1 cellular context compared by ENCODE assay signal in genomic region chr14:22521449-22522239, GRCh38.
TF ChIP-seq lines count a peak whose summit lies in the region.

No MANE protein-coding gene starts in this region.

TF ChIP-seq in IMR-90, 13 proteins besides CTCF, POLR2A, EP300 and RAD21 (continued from another document):
- TF ChIP-seq FOS (IDR thresholded peaks at IDR 0.05; ENCODE audit: low read depth, low read length) = no peak
- TF ChIP-seq NFE2L2 (IDR thresholded peaks at IDR 0.05; ENCODE audit: low read depth, low read length) = no peak
- TF ChIP-seq ELK1 (IDR thresholded peaks at IDR 0.05; ENCODE audit: borderline replicate concordance, low read depth, low read length) = no peak
- TF ChIP-seq MAFK (IDR thresholded peaks at IDR 0.05; ENCODE audit: low read depth, low read length) = no peak
- TF ChIP-seq SMC3 (IDR thresholded peaks at IDR 0.05; ENCODE audit: low read depth, low read length) = no peak
- no peak for TF ChIP-seq BHLHE40 (IDR thresholded peaks at IDR 0.05; ENCODE audit: low read depth, low read length)
- no peak for TF ChIP-seq MAZ (IDR thresholded peaks at IDR 0.05; ENCODE audit: borderline replicate concordance, low read depth, low read length)
